ENCODE assay signal across 8 cellular contexts in the genomic region with DNA sequence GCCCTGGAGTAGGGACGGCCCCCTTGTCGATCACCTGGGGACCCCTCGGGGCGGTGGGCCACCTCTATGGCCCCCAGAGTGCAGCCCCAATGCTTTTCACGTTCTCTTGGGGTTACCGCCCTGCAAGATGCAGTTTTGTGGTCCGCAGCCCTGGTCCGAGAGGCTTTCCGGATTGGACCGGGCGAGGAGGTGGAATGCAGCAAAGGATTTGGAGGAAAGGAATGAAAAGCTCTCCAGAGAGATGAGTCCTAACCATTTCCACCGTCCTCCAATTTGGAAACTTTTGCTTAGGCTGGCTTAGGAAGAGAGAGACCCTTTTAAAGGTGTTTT. TPM values are rescaled to one million over a fixed set of nuclear protein-coding genes. Genes with fewer than 3 reads are reported as not detected.
DNase-seq lines count a peak whose midpoint lies in the region; ATAC-seq and TF ChIP-seq lines count a peak whose summit lies in the region.

No MANE protein-coding gene starts in this region.

- peak overlapping the region; percentile 48 for H3K4me3 Mint-ChIP-seq in activated naive CD4-positive, alpha-beta T cell treated with anti-CD3 and anti-CD28 coated beads, Interleukin-2, amount 10 ng/mL, durations not matched to agents 7 days and 5 days
- H3K4me3 Mint-ChIP-seq in osteocyte (ENCODE audit: unreplicated experiment), result peak overlapping the region; percentile 78

- no peak for ATAC-seq in activated naive CD4-positive, alpha-beta T cell treated with anti-CD3 and anti-CD28 coated beads, Interleukin-2, amount 50 U/mL, for 72 hours
- ATAC-seq in SK-N-SH treated with all-trans-retinoic acid at 6 μM for 48 hours (peak; percentile 67), GM19324 (IDR thresholded peaks at IDR 0.05; ENCODE audit: low FRiP score, unreplicated experiment) (no peak)

- H3K4me1 Mint-ChIP-seq in activated naive CD4-positive, alpha-beta T cell treated with anti-CD3 and anti-CD28 coated beads, Interleukin-2, amount 10 ng/mL, durations not matched to agents 7 days and 5 days, result peaks cover 7% of the 10 kb centered on the region
- peaks cover 13% of the 10 kb centered on the region for H3K4me1 Mint-ChIP-seq in osteocyte (ENCODE audit: unreplicated experiment)

- no peak for TF ChIP-seq CTCF in fibroblast of pulmonary artery (IDR thresholded peaks at IDR 0.05; ENCODE audit: low read length, missing control alignments)
- TF ChIP-seq CTCF in osteocyte (IDR thresholded peaks at IDR 0.05), result no peak

- no peaks in the 10 kb centered on the region for H3K36me3 Mint-ChIP-seq in activated naive CD4-positive, alpha-beta T cell treated with anti-CD3 and anti-CD28 coated beads, Interleukin-2, amount 10 ng/mL, durations not matched to agents 7 days and 5 days
- H3K36me3 Mint-ChIP-seq in activated naive CD4-positive, alpha-beta T cell treated with anti-CD3 and anti-CD28 coated beads, Interleukin-2, amount 50 U/mL, for 72 hours, result no peaks in the 10 kb centered on the region
- no peaks in the 10 kb centered on the region for H3K36me3 Mint-ChIP-seq in osteocyte (ENCODE audit: unreplicated experiment)

- peaks cover 18% of the 10 kb centered on the region for H3K27me3 Mint-ChIP-seq in activated naive CD4-positive, alpha-beta T cell treated with anti-CD3 and anti-CD28 coated beads, Interleukin-2, amount 10 ng/mL, durations not matched to agents 7 days and 5 days
- no peaks in the 10 kb centered on the region for H3K27me3 Mint-ChIP-seq in osteocyte (ENCODE audit: unreplicated experiment)

- CTCF ChIA-PET in activated naive CD4-positive, alpha-beta T cell treated with anti-CD3 and anti-CD28 coated beads, Interleukin-2, amount 10 ng/mL, durations not matched to agents 7 days and 5 days (lab: Charles Lee), result no interaction called here

- no peak for DNase-seq in activated naive CD4-positive, alpha-beta T cell treated with anti-CD3 and anti-CD28 coated beads, Interleukin-2, amount 10 ng/mL, durations not matched to agents 7 days and 5 days
- no peak for DNase-seq in activated naive CD4-positive, alpha-beta T cell treated with anti-CD3 and anti-CD28 coated beads, Interleukin-2, amount 50 U/mL, for 72 hours (ENCODE audit: low spot score in 2 of 2)
- DNase-seq in fibroblast of pulmonary artery (ENCODE audit: low read depth), result peak; percentile 20
- no peak for DNase-seq in osteocyte (ENCODE audit: extremely low spot score, unreplicated experiment)
- DNase-seq in NCI-H187 (lab: John Stamatoyannopoulos, UW), result no peak
- no peak for DNase-seq in globus pallidus (ENCODE audit: low spot score)

- H3K4me3 ChIP-seq in fibroblast of pulmonary artery (replicated peaks; ENCODE audit: low read depth, low read length), result peak overlapping the region; percentile 58

- no peaks in the 10 kb centered on the region for H3K9me3 Mint-ChIP-seq in activated naive CD4-positive, alpha-beta T cell treated with anti-CD3 and anti-CD28 coated beads, Interleukin-2, amount 10 ng/mL, durations not matched to agents 7 days and 5 days
- no peaks in the 10 kb centered on the region for H3K9me3 Mint-ChIP-seq in activated naive CD4-positive, alpha-beta T cell treated with anti-CD3 and anti-CD28 coated beads, Interleukin-2, amount 50 U/mL, for 72 hours
- no peaks in the 10 kb centered on the region for H3K9me3 Mint-ChIP-seq in osteocyte (ENCODE audit: unreplicated experiment)

- no peak overlapping the region for H3K27ac Mint-ChIP-seq in activated naive CD4-positive, alpha-beta T cell treated with anti-CD3 and anti-CD28 coated beads, Interleukin-2, amount 10 ng/mL, durations not matched to agents 7 days and 5 days
- H3K27ac Mint-ChIP-seq in activated naive CD4-positive, alpha-beta T cell treated with anti-CD3 and anti-CD28 coated beads, Interleukin-2, amount 50 U/mL, for 72 hours, result no peak overlapping the region
- H3K27ac Mint-ChIP-seq in osteocyte (ENCODE audit: unreplicated experiment), result peak overlapping the region; percentile 62

TF ChIP-seq in SK-N-SH treated with all-trans-retinoic acid at 6 μM for 48 hours, 23 proteins besides CTCF, POLR2A, EP300 and RAD21:
- TF ChIP-seq PPARA (CRISPR knock-in tag; IDR thresholded peaks at IDR 0.05; ENCODE audit: borderline replicate concordance) (no peak), ZNF70 (CRISPR knock-in tag; IDR thresholded peaks at IDR 0.05) (no peak), CSDC2 (CRISPR knock-in tag; IDR thresholded peaks at IDR 0.05) (no peak), OSR1 (CRISPR knock-in tag; IDR thresholded peaks at IDR 0.05) (no peak), ESRRG (CRISPR knock-in tag; IDR thresholded peaks at IDR 0.05) (no peak), BACH2 (CRISPR knock-in tag; IDR thresholded peaks at IDR 0.05; ENCODE audit: borderline replicate concordance) (no peak), ISL1 (CRISPR knock-in tag; IDR thresholded peaks at IDR 0.05) (no peak), TOX (CRISPR knock-in tag; IDR thresholded peaks at IDR 0.05; ENCODE audit: borderline replicate concordance) (no peak), ZFP30 (CRISPR knock-in tag; IDR thresholded peaks at IDR 0.05) (no peak), GLIS3 (CRISPR knock-in tag; IDR thresholded peaks at IDR 0.05) (no peak), ZNF565 (CRISPR knock-in tag; conservative IDR thresholded peaks at IDR 0.05; ENCODE audit: low read depth) (no peak), ZC3H10 (CRISPR knock-in tag; IDR thresholded peaks at IDR 0.05) (no peak), TCF4 (CRISPR knock-in tag; IDR thresholded peaks at IDR 0.05; ENCODE audit: borderline replicate concordance) (no peak), ZFP3 (CRISPR knock-in tag; IDR thresholded peaks at IDR 0.05) (no peak), SNAI2 (CRISPR knock-in tag; IDR thresholded peaks at IDR 0.05) (no peak), RARB (CRISPR knock-in tag; IDR thresholded peaks at IDR 0.05) (no peak)
- TF ChIP-seq, protein P1, sequence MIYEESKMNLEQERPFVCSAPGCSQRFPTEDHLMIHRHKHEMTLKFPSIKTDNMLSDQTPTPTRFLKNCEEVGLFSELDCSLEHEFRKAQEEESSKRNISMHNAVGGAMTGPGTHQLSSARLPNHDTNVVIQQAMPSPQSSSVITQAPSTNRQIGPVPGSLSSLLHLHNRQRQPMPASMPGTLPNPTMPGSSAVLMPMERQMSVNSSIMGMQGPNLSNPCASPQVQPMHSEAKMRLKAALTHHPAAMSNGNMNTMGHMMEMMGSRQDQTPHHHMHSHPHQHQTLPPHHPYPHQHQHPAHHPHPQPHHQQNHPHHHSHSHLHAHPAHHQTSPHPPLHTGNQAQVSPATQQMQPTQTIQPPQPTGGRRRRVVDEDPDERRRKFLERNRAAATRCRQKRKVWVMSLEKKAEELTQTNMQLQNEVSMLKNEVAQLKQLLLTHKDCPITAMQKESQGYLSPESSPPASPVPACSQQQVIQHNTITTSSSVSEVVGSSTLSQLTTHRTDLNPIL (CRISPR knock-in tag; IDR thresholded peaks at IDR 0.05; ENCODE audit: low read depth), result no peak
- TF ChIP-seq, protein P2, sequence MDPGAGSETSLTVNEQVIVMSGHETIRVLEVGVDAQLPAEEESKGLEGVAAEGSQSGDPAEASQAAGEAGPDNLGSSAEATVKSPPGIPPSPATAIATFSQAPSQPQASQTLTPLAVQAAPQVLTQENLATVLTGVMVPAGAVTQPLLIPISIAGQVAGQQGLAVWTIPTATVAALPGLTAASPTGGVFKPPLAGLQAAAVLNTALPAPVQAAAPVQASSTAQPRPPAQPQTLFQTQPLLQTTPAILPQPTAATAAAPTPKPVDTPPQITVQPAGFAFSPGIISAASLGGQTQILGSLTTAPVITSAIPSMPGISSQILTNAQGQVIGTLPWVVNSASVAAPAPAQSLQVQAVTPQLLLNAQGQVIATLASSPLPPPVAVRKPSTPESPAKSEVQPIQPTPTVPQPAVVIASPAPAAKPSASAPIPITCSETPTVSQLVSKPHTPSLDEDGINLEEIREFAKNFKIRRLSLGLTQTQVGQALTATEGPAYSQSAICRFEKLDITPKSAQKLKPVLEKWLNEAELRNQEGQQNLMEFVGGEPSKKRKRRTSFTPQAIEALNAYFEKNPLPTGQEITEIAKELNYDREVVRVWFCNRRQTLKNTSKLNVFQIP (CRISPR knock-in tag; IDR thresholded peaks at IDR 0.05; ENCODE audit: borderline replicate concordance, low read depth), result no peak
- TF ChIP-seq, protein P3, sequence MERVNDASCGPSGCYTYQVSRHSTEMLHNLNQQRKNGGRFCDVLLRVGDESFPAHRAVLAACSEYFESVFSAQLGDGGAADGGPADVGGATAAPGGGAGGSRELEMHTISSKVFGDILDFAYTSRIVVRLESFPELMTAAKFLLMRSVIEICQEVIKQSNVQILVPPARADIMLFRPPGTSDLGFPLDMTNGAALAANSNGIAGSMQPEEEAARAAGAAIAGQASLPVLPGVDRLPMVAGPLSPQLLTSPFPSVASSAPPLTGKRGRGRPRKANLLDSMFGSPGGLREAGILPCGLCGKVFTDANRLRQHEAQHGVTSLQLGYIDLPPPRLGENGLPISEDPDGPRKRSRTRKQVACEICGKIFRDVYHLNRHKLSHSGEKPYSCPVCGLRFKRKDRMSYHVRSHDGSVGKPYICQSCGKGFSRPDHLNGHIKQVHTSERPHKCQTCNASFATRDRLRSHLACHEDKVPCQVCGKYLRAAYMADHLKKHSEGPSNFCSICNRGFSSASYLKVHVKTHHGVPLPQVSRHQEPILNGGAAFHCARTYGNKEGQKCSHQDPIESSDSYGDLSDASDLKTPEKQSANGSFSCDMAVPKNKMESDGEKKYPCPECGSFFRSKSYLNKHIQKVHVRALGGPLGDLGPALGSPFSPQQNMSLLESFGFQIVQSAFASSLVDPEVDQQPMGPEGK (CRISPR knock-in tag; IDR thresholded peaks at IDR 0.05; ENCODE audit: borderline replicate concordance), result no peak
- TF ChIP-seq, protein P4, sequence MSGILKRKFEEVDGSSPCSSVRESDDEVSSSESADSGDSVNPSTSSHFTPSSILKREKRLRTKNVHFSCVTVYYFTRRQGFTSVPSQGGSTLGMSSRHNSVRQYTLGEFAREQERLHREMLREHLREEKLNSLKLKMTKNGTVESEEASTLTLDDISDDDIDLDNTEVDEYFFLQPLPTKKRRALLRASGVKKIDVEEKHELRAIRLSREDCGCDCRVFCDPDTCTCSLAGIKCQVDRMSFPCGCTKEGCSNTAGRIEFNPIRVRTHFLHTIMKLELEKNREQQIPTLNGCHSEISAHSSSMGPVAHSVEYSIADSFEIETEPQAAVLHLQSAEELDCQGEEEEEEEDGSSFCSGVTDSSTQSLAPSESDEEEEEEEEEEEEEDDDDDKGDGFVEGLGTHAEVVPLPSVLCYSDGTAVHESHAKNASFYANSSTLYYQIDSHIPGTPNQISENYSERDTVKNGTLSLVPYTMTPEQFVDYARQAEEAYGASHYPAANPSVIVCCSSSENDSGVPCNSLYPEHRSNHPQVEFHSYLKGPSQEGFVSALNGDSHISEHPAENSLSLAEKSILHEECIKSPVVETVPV (CRISPR knock-in tag; IDR thresholded peaks at IDR 0.05), result no peak

RNA-seq across cellular contexts. Expression of a gene that starts 0.6 kb away (rescaled TPM):
- total RNA-seq in activated naive CD4-positive, alpha-beta T cell treated with anti-CD3 and anti-CD28 coated beads, Interleukin-2, amount 50 U/mL, for 72 hours, result 1 to 10 TPM; 1.8 to 9.2 TPM
- total RNA-seq in osteocyte, result 10.8 and 13.9 TPM in 2 replicates
